ENCODE assay signal across 1 cellular context in the genomic region with DNA sequence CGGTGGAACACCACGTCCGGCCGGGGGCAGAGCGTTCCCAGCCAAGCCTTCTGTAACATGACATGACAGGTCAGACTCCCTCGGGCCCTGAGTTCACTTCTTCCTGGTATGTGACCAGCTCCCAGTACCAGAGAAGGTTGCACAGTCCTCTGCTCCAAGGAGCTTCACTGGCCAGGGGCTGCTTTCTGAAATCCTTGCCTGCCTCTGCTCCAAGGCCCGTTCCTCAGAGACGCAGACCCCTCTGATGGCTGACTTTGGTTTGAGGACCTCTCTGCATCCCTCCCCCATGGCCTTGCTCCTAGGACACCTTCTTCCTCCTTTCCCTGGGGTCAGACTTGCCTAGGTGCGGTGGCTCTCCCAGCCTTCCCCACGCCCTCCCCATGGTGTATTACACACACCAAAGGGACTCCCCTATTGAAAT.
TF ChIP-seq lines count a peak whose summit lies in the region.

No MANE protein-coding gene starts in this region.

TF ChIP-seq in HepG2, 621 proteins besides CTCF, POLR2A, EP300 and RAD21:
- no peak for TF ChIP-seq SRY (CRISPR knock-in tag; IDR thresholded peaks at IDR 0.05)
- 0 out of 2 replicates have a peak, but pooled peaks have one; percentile 23 for TF ChIP-seq NRL (CRISPR knock-in tag; IDR thresholded peaks at IDR 0.05; ENCODE audit: borderline replicate concordance)
